Comparison of ENCODE assay signal across 16 cellular contexts in the genomic region with DNA sequence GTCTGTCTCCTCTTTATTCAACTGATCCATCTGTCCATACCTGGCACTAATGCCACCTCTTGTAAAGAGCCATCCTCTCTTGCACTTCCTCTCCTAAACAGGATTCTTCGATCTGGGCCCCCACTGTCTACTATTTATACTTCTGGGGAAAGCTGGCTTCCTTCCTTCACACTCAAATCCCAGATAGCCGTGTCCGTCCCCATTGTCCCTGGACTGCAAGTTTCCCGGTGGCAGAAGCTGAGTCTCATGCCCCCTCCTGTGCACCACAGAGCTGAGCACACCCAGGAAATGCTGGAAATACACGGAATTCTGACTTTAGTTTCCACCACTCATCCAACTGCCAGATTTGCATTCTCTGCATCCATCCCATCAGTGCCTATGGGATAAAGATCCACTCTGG.
DNase-seq lines count a peak whose midpoint lies in the region; ATAC-seq lines count a peak whose summit lies in the region.
"Had no signal": no experiment of that assay in that cellular context is flagged by ENCODE, and none has a peak within 500 bp of the region (broad histone marks: within the 10 kb centered on the region; RNA-seq: fewer than 3 reads in every experiment).

No MANE protein-coding gene starts in this region.

- DNase-seq in NCI-H510A treated with DMSO at 0.1 percent for 48 hours (lab: John Stamatoyannopoulos, UW) (peak; percentile 40), NCI-H510A (lab: John Stamatoyannopoulos, UW) (no peak), left ventricle myocardium superior (no peak), cardiac septum (ENCODE audit: low spot score) (no peak), cerebellar cortex (ENCODE audit: low spot score) (peak; percentile 12), mesenteric fat pad (ENCODE audit: low spot score) (no peak), NCI-H2196 treated with DMSO at 0.1 percent for 48 hours (lab: John Stamatoyannopoulos, UW; ENCODE audit: unreplicated experiment) (no peak)
- DNase-seq: 8988T; CD4-positive, alpha-beta memory T cell; DMS153; DMS79; GF-D8; GOT3; H9 had no signal

- 16% methylated on average over 5 of the region's 5 CpGs for WGBS in thymus

- H3K27me3 ChIP-seq in thymus (ENCODE audit: control insufficient read depth, insufficient read depth), result no peaks in the 10 kb centered on the region
- H3K27me3 ChIP-seq: BLaER1 had no signal

- peak; percentile 48 for ATAC-seq in left ventricle myocardium superior

- H3K4me3 ChIP-seq in thymus (ENCODE audit: low read length), result no peak overlapping the region
- H3K4me3 ChIP-seq: BLaER1 had no signal

- H3K9me3 ChIP-seq in thymus (ENCODE audit: control insufficient read depth), result no peaks in the 10 kb centered on the region
- H3K9me3 ChIP-seq: BLaER1 had no signal

- H3K27ac ChIP-seq in thymus (ENCODE audit: low read depth), result peak overlapping the region; percentile 11
- H3K27ac ChIP-seq: BLaER1 had no signal

- no peaks in the 10 kb centered on the region for H3K36me3 ChIP-seq in thymus (ENCODE audit: control insufficient read depth, insufficient read depth)
- H3K36me3 ChIP-seq: BLaER1 had no signal

- no peaks in the 10 kb centered on the region for H3K4me1 ChIP-seq in thymus (ENCODE audit: control insufficient read depth, insufficient read depth, low read length)
- H3K4me1 ChIP-seq: BLaER1 had no signal

- intact Hi-C loops in left ventricle myocardium superior (cut with micrococcal nuclease) (no loop called here), cardiac septum (cut with DNase I) (no loop called here)

Comparison
In these comparisons a context has a peak if more than half of its experiments do, and no peak if none do; other contexts are left out.
1. DNase-seq: peak in NCI-H510A treated with DMSO at 0.1 percent for 48 hours (single experiment) and cerebellar cortex (single experiment); none in NCI-H510A (single experiment), left ventricle myocardium superior (single experiment), cardiac septum (single experiment), mesenteric fat pad (single experiment) and NCI-H2196 treated with DMSO at 0.1 percent for 48 hours (single experiment).